Comparison of ENCODE assay signal across 13 cellular contexts in the genomic region with DNA sequence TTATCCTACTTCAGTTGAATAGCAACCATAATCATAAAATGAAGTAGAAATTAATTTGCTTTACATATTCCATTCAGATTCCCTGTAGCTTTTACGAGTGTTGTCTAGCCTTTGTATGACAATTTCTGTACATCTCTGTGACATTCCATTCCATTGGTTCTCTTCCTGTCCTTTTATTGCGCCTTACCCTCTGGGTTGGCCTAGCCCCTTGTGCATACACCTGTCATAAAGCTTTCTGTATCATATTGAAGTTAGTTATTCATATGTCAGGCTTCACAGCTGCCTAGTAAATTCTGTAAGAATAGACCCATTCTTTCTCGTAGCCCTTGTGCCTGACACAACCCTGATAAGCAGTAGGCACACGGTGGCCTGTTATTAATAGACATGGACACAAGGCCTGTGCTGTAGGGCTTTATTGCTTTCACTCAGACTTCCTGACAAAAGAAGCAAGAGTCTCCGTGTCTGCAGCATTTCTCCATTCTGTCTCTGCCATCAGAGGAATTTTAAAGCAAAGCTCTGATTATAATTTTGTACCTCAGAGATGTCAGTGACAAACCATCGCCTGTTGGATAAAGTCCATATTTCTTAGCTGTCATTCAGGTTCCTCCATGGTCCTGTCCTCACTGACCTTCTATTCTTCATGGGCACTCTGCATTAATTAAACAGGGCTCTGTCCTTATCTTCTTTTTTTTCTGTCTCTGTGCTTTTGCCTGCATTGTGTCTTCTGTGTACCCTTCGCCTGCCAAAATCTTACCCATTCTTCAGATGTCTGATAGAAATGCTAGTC. TPM values are rescaled to one million over a fixed set of nuclear protein-coding genes. Genes with fewer than 3 reads are reported as not detected.
DNase-seq lines count a peak whose midpoint lies in the region; ATAC-seq and TF ChIP-seq lines count a peak whose summit lies in the region.
"Had no signal": no experiment of that assay in that cellular context is flagged by ENCODE, and none has a peak within 500 bp of the region (broad histone marks: within the 10 kb centered on the region; RNA-seq: fewer than 3 reads in every experiment).

No MANE protein-coding gene starts in this region.

- H3K4me1 Mint-ChIP-seq in progenitor cell of endocrine pancreas (ENCODE audit: low read depth) = peaks cover 12% of the 10 kb centered on the region
- peaks cover 11% of the 10 kb centered on the region for H3K4me1 Mint-ChIP-seq in activated T-cell treated with anti-CD3 and anti-CD28 coated beads, Interleukin-2, amount 50 U/mL, for 4 hours (ENCODE audit: low read depth)

- H3K27me3 ChIP-seq in BE2C = no peaks in the 10 kb centered on the region
- H3K27me3 ChIP-seq in left ventricle myocardium inferior (ENCODE audit: low read depth) = no peaks in the 10 kb centered on the region
- H3K27me3 ChIP-seq: body of pancreas had no signal

- no peak overlapping the region for H3K4me3 Mint-ChIP-seq in progenitor cell of endocrine pancreas (ENCODE audit: low read depth)
- H3K4me3 Mint-ChIP-seq in activated T-cell treated with anti-CD3 and anti-CD28 coated beads, Interleukin-2, amount 50 U/mL, for 4 hours = no peak overlapping the region

- ATAC-seq in GM18511 (IDR thresholded peaks at IDR 0.05; ENCODE audit: unreplicated experiment) = no peak
- no peak for ATAC-seq in activated T-cell treated with anti-CD3 and anti-CD28 coated beads, Interleukin-2, amount 50 U/mL, for 4 hours
- ATAC-seq: activated CD4-positive, CD25-positive, alpha-beta regulatory T cell treated with anti-CD3 and anti-CD28 coated beads, Interleukin-2, amount 50 U/mL, for 24 hours; body of pancreas had no signal

- peak overlapping the region; percentile 42 for H3K27ac Mint-ChIP-seq in progenitor cell of endocrine pancreas

- H3K9me3 ChIP-seq in BE2C (no peaks in the 10 kb centered on the region), left ventricle myocardium inferior (replicated peaks) (no peaks in the 10 kb centered on the region)
- H3K9me3 ChIP-seq: body of pancreas had no signal

- intact Hi-C loops in left ventricle myocardium inferior (cut with micrococcal nuclease) = no loop called here

- DNase-seq in BE2C = peak; percentile 25
- no peak for DNase-seq in left ventricle myocardium inferior
- no peak for DNase-seq in progenitor cell of endocrine pancreas (ENCODE audit: low spot score, unreplicated experiment)
- no peak for DNase-seq in foreskin fibroblast
- no peak for DNase-seq in dermis blood vessel endothelial cell
- DNase-seq in activated T-cell treated with anti-CD3 and anti-CD28 coated beads, Interleukin-2, amount 50 U/mL, for 4 hours = no peak
- DNase-seq: activated T-cell treated with anti-CD3 and anti-CD28 coated beads for 4 hours, body of pancreas, DMS153, NCI-H2029 treated with DMSO at 0.1 percent for 48 hours had no signal

- peaks cover 7% of the 10 kb centered on the region for H3K36me3 Mint-ChIP-seq in progenitor cell of endocrine pancreas (ENCODE audit: insufficient read depth)
- peaks cover 18% of the 10 kb centered on the region for H3K36me3 Mint-ChIP-seq in activated T-cell treated with anti-CD3 and anti-CD28 coated beads, Interleukin-2, amount 50 U/mL, for 4 hours (ENCODE audit: insufficient read depth)

- no peak overlapping the region for H3K4me3 ChIP-seq in BE2C (ENCODE audit: low read depth, low read length)
- peak overlapping the region; percentile 39 for H3K4me3 ChIP-seq in left ventricle myocardium inferior
- no peak overlapping the region for H3K4me3 ChIP-seq in foreskin fibroblast (ENCODE audit: low read depth in 1 of 2, low read length in 2 of 2)
- H3K4me3 ChIP-seq: body of pancreas had no signal

- H3K4me1 ChIP-seq in BE2C = peaks cover 10% of the 10 kb centered on the region
- peaks cover 64% of the 10 kb centered on the region for H3K4me1 ChIP-seq in left ventricle myocardium inferior

- no peaks in the 10 kb centered on the region for H3K27me3 Mint-ChIP-seq in progenitor cell of endocrine pancreas
- no peaks in the 10 kb centered on the region for H3K27me3 Mint-ChIP-seq in activated T-cell treated with anti-CD3 and anti-CD28 coated beads, Interleukin-2, amount 50 U/mL, for 4 hours (ENCODE audit: low read depth)

- no peaks in the 10 kb centered on the region for H3K9me3 Mint-ChIP-seq in progenitor cell of endocrine pancreas (ENCODE audit: low read depth)
- H3K9me3 Mint-ChIP-seq in activated T-cell treated with anti-CD3 and anti-CD28 coated beads, Interleukin-2, amount 50 U/mL, for 4 hours = no peaks in the 10 kb centered on the region

- H3K27ac ChIP-seq in angular gyrus (ENCODE audit: low read depth, low read length) = peak overlapping the region; percentile 80
- H3K27ac ChIP-seq in left ventricle myocardium inferior (replicated peaks) = peak overlapping the region; percentile 92

- peaks cover 31% of the 10 kb centered on the region for H3K36me3 ChIP-seq in BE2C
- H3K36me3 ChIP-seq in left ventricle myocardium inferior = peaks cover 32% of the 10 kb centered on the region

- TF ChIP-seq CTCF in BE2C (IDR thresholded peaks at IDR 0.05; ENCODE audit: low read depth, low read length) = no peak
- TF ChIP-seq CTCF in left ventricle myocardium inferior (IDR thresholded peaks at IDR 0.05; ENCODE audit: borderline replicate concordance) = no peak
- no peak for TF ChIP-seq CTCF in progenitor cell of endocrine pancreas (IDR thresholded peaks at IDR 0.05; ENCODE audit: unreplicated experiment)
- TF ChIP-seq CTCF in foreskin fibroblast (IDR thresholded peaks at IDR 0.05; ENCODE audit: low read depth, low read length) = no peak

RNA-seq across cellular contexts. Expression of gene BID, which starts 49.4 kb away (rescaled TPM):
- 55.8 TPM for polyA plus RNA-seq in BE2C (2012; ENCODE audit: insufficient read depth, insufficient read length, low read depth)
- total RNA-seq in left ventricle myocardium inferior = 14.5 TPM
- 22.8 and 24.6 TPM in 2 replicates for total RNA-seq in progenitor cell of endocrine pancreas
- 45.3 and 79.7 TPM in 2 replicates for total RNA-seq in dermis blood vessel endothelial cell
- total RNA-seq in activated T-cell treated with anti-CD3 and anti-CD28 coated beads, Interleukin-2, amount 50 U/mL, for 4 hours = 10 to 100 TPM; 30.3 to 39.5 (median 36.5) TPM
